ENCODE assay signal across 24 cellular contexts in the genomic region with DNA sequence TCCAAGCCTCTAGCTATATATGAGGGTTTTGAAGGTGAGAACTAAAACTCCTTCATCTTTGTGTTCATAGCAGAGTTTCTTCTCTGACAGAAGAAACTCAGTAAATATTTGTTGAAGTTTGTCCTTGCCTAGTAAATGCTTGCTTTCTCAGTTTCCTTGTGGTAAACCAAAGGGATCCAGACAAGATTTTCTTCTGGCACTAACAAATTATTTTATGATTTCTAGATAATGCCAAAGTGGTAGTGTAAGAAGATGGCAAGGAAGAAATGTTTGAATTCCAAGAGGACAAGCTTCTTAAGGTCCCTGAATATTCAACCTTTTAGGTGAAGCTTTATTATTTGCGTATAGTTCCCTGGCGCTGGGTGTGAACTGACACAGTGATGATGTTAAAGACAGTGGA. TPM values are rescaled to one million over a fixed set of nuclear protein-coding genes. Genes with fewer than 3 reads are reported as not detected.
A peak's percentile ranks its signal among the peaks of the same experiment; 100 is the strongest.
DNase-seq lines count a peak whose midpoint lies in the region; ATAC-seq and TF ChIP-seq lines count a peak whose summit lies in the region.
"Had no signal": no experiment of that assay in that cellular context is flagged by ENCODE, and none has a peak within 500 bp of the region (broad histone marks: within the 10 kb centered on the region; RNA-seq: fewer than 3 reads in every experiment).

No MANE protein-coding gene starts in this region.

- H3K4me1 ChIP-seq in SJCRH30, result peaks cover 11% of the 10 kb centered on the region

- H3K9me3 Mint-ChIP-seq in activated naive CD8-positive, alpha-beta T cell (ENCODE audit: low read depth), result no peaks in the 10 kb centered on the region
- no peaks in the 10 kb centered on the region for H3K9me3 Mint-ChIP-seq in activated naive CD8-positive, alpha-beta T cell treated with anti-CD3 and anti-CD28 coated beads, Interleukin-2, amount 50 U/mL, for 24 hours
- no peaks in the 10 kb centered on the region for H3K9me3 Mint-ChIP-seq in naive thymus-derived CD8-positive, alpha-beta T cell
- H3K9me3 Mint-ChIP-seq: CD8-positive, alpha-beta memory T cell; IgD-negative memory B cell had no signal

- H3K9me3 ChIP-seq in SJCRH30 (replicated peaks), result no peaks in the 10 kb centered on the region
- H3K9me3 ChIP-seq: A549 had no signal

- H3K36me3 Mint-ChIP-seq in activated naive CD8-positive, alpha-beta T cell, result peaks cover 5% of the 10 kb centered on the region
- peaks cover 18% of the 10 kb centered on the region for H3K36me3 Mint-ChIP-seq in activated naive CD8-positive, alpha-beta T cell treated with anti-CD3 and anti-CD28 coated beads, Interleukin-2, amount 50 U/mL, for 24 hours (ENCODE audit: low read depth)
- H3K36me3 Mint-ChIP-seq in naive thymus-derived CD8-positive, alpha-beta T cell, result peaks cover 0 to 37% (median 4%) of the 10 kb centered on the region in 3 donors
- H3K36me3 Mint-ChIP-seq: IgD-negative memory B cell had no signal

- ATAC-seq in activated naive CD8-positive, alpha-beta T cell treated with anti-CD3 and anti-CD28 coated beads, Interleukin-2, amount 50 U/mL, for 24 hours, result no peak
- no peak for ATAC-seq in naive thymus-derived CD8-positive, alpha-beta T cell
- ATAC-seq in GM18870 (IDR thresholded peaks at IDR 0.05; ENCODE audit: unreplicated experiment) (no peak), HG03159 (IDR thresholded peaks at IDR 0.05; ENCODE audit: unreplicated experiment) (no peak)
- ATAC-seq: A549, PC-3 had no signal

- DNase-seq in activated naive CD8-positive, alpha-beta T cell treated with anti-CD3 and anti-CD28 coated beads, Interleukin-2, amount 50 U/mL, for 24 hours, result no peak
- no peak for DNase-seq in naive thymus-derived CD8-positive, alpha-beta T cell
- no peak for DNase-seq in COR-L47 (lab: John Stamatoyannopoulos, UW)
- DNase-seq in SJCRH30, result no peak
- DNase-seq: CD8-positive, alpha-beta memory T cell; DND-41; GM23248; HCEC 1CT; Kasumi-1; MM.1S; NCI-H1092; NCI-H1436 treated with DMSO at 0.1 percent for 48 hours; NCI-H2029; NCI-H2171; NCI-H526; PC-3; RPMI8226; SHP77 treated with DMSO at 0.1 percent for 48 hours had no signal

- H3K4me3 ChIP-seq in SJCRH30, result no peak overlapping the region
- H3K4me3 ChIP-seq: A549, GM23248 had no signal

- no peaks in the 10 kb centered on the region for H3K27me3 ChIP-seq in SJCRH30

- peaks cover 75% of the 10 kb centered on the region for H3K4me1 Mint-ChIP-seq in activated naive CD8-positive, alpha-beta T cell (ENCODE audit: low read depth)
- peaks cover 77% of the 10 kb centered on the region for H3K4me1 Mint-ChIP-seq in activated naive CD8-positive, alpha-beta T cell treated with anti-CD3 and anti-CD28 coated beads, Interleukin-2, amount 50 U/mL, for 24 hours
- H3K4me1 Mint-ChIP-seq in naive thymus-derived CD8-positive, alpha-beta T cell, result peaks cover 33 to 85% (median 75%) of the 10 kb centered on the region in 4 donors

- H3K27ac ChIP-seq in VCaP (peak overlapping the region; percentile 63), SJCRH30 (no peak overlapping the region)
- H3K27ac ChIP-seq: A549, GM23248 had no signal

- H3K36me3 ChIP-seq in SJCRH30, result peaks cover 16% of the 10 kb centered on the region

- no peaks in the 10 kb centered on the region for H3K27me3 Mint-ChIP-seq in activated naive CD8-positive, alpha-beta T cell
- H3K27me3 Mint-ChIP-seq in activated naive CD8-positive, alpha-beta T cell treated with anti-CD3 and anti-CD28 coated beads, Interleukin-2, amount 50 U/mL, for 24 hours, result no peaks in the 10 kb centered on the region
- H3K27me3 Mint-ChIP-seq in naive thymus-derived CD8-positive, alpha-beta T cell, result no peaks in the 10 kb centered on the region
- H3K27me3 Mint-ChIP-seq: CD8-positive, alpha-beta memory T cell; IgD-negative memory B cell had no signal

- TF ChIP-seq CTCF in VCaP (conservative IDR thresholded peaks at IDR 0.05), result no peak

- H3K27ac Mint-ChIP-seq in activated naive CD8-positive, alpha-beta T cell, result no peak overlapping the region
- H3K27ac Mint-ChIP-seq in activated naive CD8-positive, alpha-beta T cell treated with anti-CD3 and anti-CD28 coated beads, Interleukin-2, amount 50 U/mL, for 24 hours, result no peak overlapping the region
- H3K27ac Mint-ChIP-seq in naive thymus-derived CD8-positive, alpha-beta T cell, result no peak overlapping the region

- POLR2A ChIA-PET in naive thymus-derived CD8-positive, alpha-beta T cell (lab: Charles Lee), result interaction anchor here (1.3 kb wide), 1 partner anchor 15 kb away, joined by 3 read pairs; a partner anchor contains a TSS

- H3K4me3 Mint-ChIP-seq in activated naive CD8-positive, alpha-beta T cell, result peak overlapping the region; percentile 2
- H3K4me3 Mint-ChIP-seq in activated naive CD8-positive, alpha-beta T cell treated with anti-CD3 and anti-CD28 coated beads, Interleukin-2, amount 50 U/mL, for 24 hours, result no peak overlapping the region
- H3K4me3 Mint-ChIP-seq in naive thymus-derived CD8-positive, alpha-beta T cell, result peak overlapping the region in 6 of 10 donors; percentile 6 to 59 (median 39)

RNA-seq across cellular contexts. Expression of a gene that starts 14.4 kb away (rescaled TPM):
- total RNA-seq in naive thymus-derived CD8-positive, alpha-beta T cell, result 100 to 1,000 TPM; 191 to 197 TPM
- polyA plus RNA-seq in naive thymus-derived CD8-positive, alpha-beta T cell, result 10 to 100 TPM; 10.3 to 19.0 (median 18.0) TPM
- total RNA-seq in SJCRH30 (2014; rRNA removed; shearing (Covaris generic)), result 58.6 and 64.8 TPM in 2 replicates
